Comparison of ENCODE assay signal across 15 cellular contexts in the genomic region with DNA sequence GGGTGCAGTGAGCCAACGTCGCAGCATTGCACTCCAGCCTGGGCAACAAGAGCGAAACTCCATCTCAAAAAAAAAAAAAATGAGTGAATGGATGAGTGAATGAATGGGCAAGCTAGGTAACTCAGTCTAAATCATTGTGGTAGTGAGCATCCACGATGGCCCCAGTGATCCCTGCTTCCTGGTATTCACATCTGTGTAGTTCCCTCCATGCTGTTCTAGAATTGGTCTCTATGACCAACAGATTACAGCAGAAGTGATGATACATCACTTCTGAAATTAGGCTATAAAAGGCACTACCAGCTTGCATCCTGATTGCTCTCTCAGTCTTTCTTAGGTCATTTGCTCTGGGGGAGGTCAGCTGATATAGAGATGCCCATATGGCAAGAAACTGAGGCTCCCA. TPM values are rescaled to one million over a fixed set of nuclear protein-coding genes. Genes with fewer than 3 reads are reported as not detected.
DNase-seq lines count a peak whose midpoint lies in the region; ATAC-seq, FAIRE-seq and TF ChIP-seq lines count a peak whose summit lies in the region.
"Had no signal": no experiment of that assay in that cellular context is flagged by ENCODE, and none has a peak within 500 bp of the region (broad histone marks: within the 10 kb centered on the region; RNA-seq: fewer than 3 reads in every experiment).

No MANE protein-coding gene starts in this region.

- H3K27ac ChIP-seq in kidney (ENCODE audit: low read depth in 2 of 2, low read length in 2 of 2): no peak overlapping the region
- H3K27ac ChIP-seq: 22Rv1, SJSA1 had no signal

- no peaks in the 10 kb centered on the region for H3K27me3 Mint-ChIP-seq in activated CD4-positive, alpha-beta T cell treated with anti-CD3 and anti-CD28 coated beads for 36 hours
- H3K27me3 Mint-ChIP-seq: B cell had no signal

- TF ChIP-seq CTCF in kidney (IDR thresholded peaks at IDR 0.05; ENCODE audit: borderline replicate concordance, extremely low read depth, insufficient read depth): no peak

- CTCF ChIA-PET in activated CD4-positive, alpha-beta T cell treated with anti-CD3 and anti-CD28 coated beads for 36 hours (lab: Charles Lee): interaction anchor here (0.7 to 1.2 kb wide), 4 partner anchors 15 to 265 kb away, joined by 3 to 6 read pairs (median 3); no protein-coding TSS in a partner anchor

- peak; percentile 63 for ATAC-seq in activated CD4-positive, alpha-beta T cell treated with anti-CD3 and anti-CD28 coated beads for 36 hours

- H3K4me3 Mint-ChIP-seq in activated CD4-positive, alpha-beta T cell treated with anti-CD3 and anti-CD28 coated beads for 36 hours: no peak overlapping the region
- H3K4me3 Mint-ChIP-seq: B cell had no signal

- no peaks in the 10 kb centered on the region for H3K36me3 ChIP-seq in kidney (ENCODE audit: control insufficient read depth in 1 of 2, insufficient read depth in 2 of 2, low read length in 2 of 2)
- H3K36me3 ChIP-seq: SJSA1 had no signal

- POLR2A ChIA-PET in activated CD4-positive, alpha-beta T cell treated with anti-CD3 and anti-CD28 coated beads for 36 hours (lab: Charles Lee): interaction anchor here (0.9 to 1.4 kb wide), 2 partner anchors 25 to 53 kb away, joined by 3 to 4 read pairs; partner anchors contain the start of gene KLHL6

- no peak overlapping the region for H3K27ac Mint-ChIP-seq in activated CD4-positive, alpha-beta T cell treated with anti-CD3 and anti-CD28 coated beads for 36 hours
- H3K27ac Mint-ChIP-seq: B cell had no signal

- H3K9ac ChIP-seq in kidney (ENCODE audit: low read length in 2 of 2): no peak overlapping the region

- H3K4me3 ChIP-seq in kidney (ENCODE audit: low read length in 2 of 2): no peak overlapping the region
- H3K4me3 ChIP-seq: SJSA1 had no signal

- FAIRE-seq in kidney (lab: Jason Lieb, UNC): no peak
- FAIRE-seq: GM12892, GM18507, H1 had no signal

- DNase-seq in activated CD4-positive, alpha-beta T cell treated with anti-CD3 and anti-CD28 coated beads for 36 hours: no peak
- DNase-seq in activated CD4-positive, alpha-beta T cell treated with anti-CD3 and anti-CD28 coated beads, Interleukin-2, amount 50 U/mL, for 1 hour: no peak
- peak; percentile 10 for DNase-seq in stimulated activated CD4-positive, alpha-beta T cell treated with anti-CD3 and anti-CD28 coated beads, Interleukin-1b, Interleukin-23, amount 100 ng/mL, for 48 hours
- DNase-seq in stimulated activated CD4-positive, alpha-beta T cell treated with anti-CD3 and anti-CD28 coated beads, Interleukin-2, amount 100 ng/mL, for 24 hours: no peak
- DNase-seq in cerebellum (ENCODE audit: low spot score) (peak; percentile 1), T-helper 1 cell (no peak), middle frontal gyrus (ENCODE audit: extremely low spot score, low spot score) (no peak), kidney (no peak)

- no peaks in the 10 kb centered on the region for H3K4me1 ChIP-seq in kidney (ENCODE audit: control insufficient read depth in 1 of 2, insufficient read depth in 1 of 2, low read depth in 1 of 2, low read length in 2 of 2)
- H3K4me1 ChIP-seq: SJSA1 had no signal

- intact Hi-C loops in activated CD4-positive, alpha-beta T cell treated with anti-CD3 and anti-CD28 coated beads for 36 hours (cut with DNase I, micrococcal nuclease): no loop called here
- intact Hi-C loops in kidney (cut with DNase I): no loop called here

- peaks cover 12% of the 10 kb centered on the region for H3K4me1 Mint-ChIP-seq in activated CD4-positive, alpha-beta T cell treated with anti-CD3 and anti-CD28 coated beads for 36 hours

- H3K9me3 ChIP-seq in kidney (ENCODE audit: control insufficient read depth in 1 of 2, low read length in 2 of 2): no peaks in the 10 kb centered on the region
- H3K9me3 ChIP-seq: SJSA1 had no signal

- peaks cover 84% of the 10 kb centered on the region for H3K36me3 Mint-ChIP-seq in activated CD4-positive, alpha-beta T cell treated with anti-CD3 and anti-CD28 coated beads for 36 hours (ENCODE audit: low read depth)

- peaks cover 10% of the 10 kb centered on the region for H3K9me3 Mint-ChIP-seq in activated CD4-positive, alpha-beta T cell treated with anti-CD3 and anti-CD28 coated beads for 36 hours (ENCODE audit: low read depth)

RNA-seq across cellular contexts. Expression of gene KLHL6, which starts 53.3 kb away (rescaled TPM):
- 10 to 100 TPM; 62.8 to 64.7 TPM for total RNA-seq in activated CD4-positive, alpha-beta T cell treated with anti-CD3 and anti-CD28 coated beads for 36 hours
- total RNA-seq in cerebellum (1.3 TPM), kidney (9.8 TPM)
- 0.37 TPM for polyA plus RNA-seq in kidney (ENCODE audit: insufficient read depth, low read depth, low replicate concordance)
- total RNA-seq: H1, NCI-H460, SJSA1 had no signal

Comparison
In these comparisons a context has a peak if more than half of its experiments do, and no peak if none do; other contexts are left out.
1. DNase-seq: peak in stimulated activated CD4-positive, alpha-beta T cell treated with anti-CD3 and anti-CD28 coated beads, Interleukin-1b, Interleukin-23, amount 100 ng/mL, for 48 hours (single experiment) and cerebellum (single experiment); none in activated CD4-positive, alpha-beta T cell treated with anti-CD3 and anti-CD28 coated beads for 36 hours (single experiment), activated CD4-positive, alpha-beta T cell treated with anti-CD3 and anti-CD28 coated beads, Interleukin-2, amount 50 U/mL, for 1 hour (single experiment), stimulated activated CD4-positive, alpha-beta T cell treated with anti-CD3 and anti-CD28 coated beads, Interleukin-2, amount 100 ng/mL, for 24 hours (0 of 2), T-helper 1 cell (0 of 5), middle frontal gyrus (single experiment) and kidney (single experiment).